12 cellular contexts compared by ENCODE assay signal in the genomic region with DNA sequence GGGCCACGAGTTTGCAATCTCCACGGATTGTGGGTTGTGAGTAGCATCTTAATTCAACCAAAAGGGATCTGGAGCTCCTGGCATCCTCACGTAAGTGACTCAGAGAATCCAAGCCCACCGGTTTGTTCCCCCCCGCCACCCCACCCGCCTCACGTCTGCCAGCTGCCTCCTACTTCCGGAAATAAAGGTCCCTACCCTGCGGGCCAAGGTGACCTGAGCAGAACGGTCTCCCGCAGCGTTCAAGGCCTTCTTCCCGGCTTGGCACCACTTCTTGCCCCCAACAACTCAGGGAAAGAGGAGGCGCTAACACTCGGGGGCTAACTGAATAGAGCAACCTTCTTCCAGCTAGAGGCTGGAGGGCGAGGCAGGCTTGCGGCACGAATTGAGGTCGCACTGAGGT. TPM values are rescaled to one million over a fixed set of nuclear protein-coding genes. Genes with fewer than 3 reads are reported as not detected.
DNase-seq lines count a peak whose midpoint lies in the region; ATAC-seq and TF ChIP-seq lines count a peak whose summit lies in the region.
"Had no signal": no experiment of that assay in that cellular context is flagged by ENCODE, and none has a peak within 500 bp of the region (broad histone marks: within the 10 kb centered on the region; RNA-seq: fewer than 3 reads in every experiment).

No MANE protein-coding gene starts in this region.

- no peak for DNase-seq in AG04449 (ENCODE audit: low read depth, low spot score)
- DNase-seq in CD4-positive, alpha-beta memory T cell = no peak
- DNase-seq in WTC11 (ENCODE audit: low spot score) = no peak
- DNase-seq in immature natural killer cell = peak in 1 of 3 donors; percentile 11
- DNase-seq in colonic mucosa = no peak
- DNase-seq in body of pancreas = no peak
- DNase-seq in stimulated activated CD4-positive, alpha-beta T cell treated with anti-CD3 and anti-CD28 coated beads, Interleukin-1b, Interleukin-23, amount 100 ng/mL, for 48 hours = no peak
- DNase-seq: NCI-H2029 had no signal

- no peaks in the 10 kb centered on the region for H3K9me3 ChIP-seq in CD4-positive, alpha-beta memory T cell (ENCODE audit: control insufficient read depth in 1 of 2, low read length in 2 of 2)
- no peaks in the 10 kb centered on the region for H3K9me3 ChIP-seq in colonic mucosa
- no peaks in the 10 kb centered on the region for H3K9me3 ChIP-seq in body of pancreas

- ATAC-seq in WTC11 (no peak), HG02759 (IDR thresholded peaks at IDR 0.05; ENCODE audit: unreplicated experiment) (no peak), body of pancreas (no peak)

- peak overlapping the region; percentile 42 for H3K4me3 ChIP-seq in AG04449 (ENCODE audit: low read depth, low read length)
- no peak overlapping the region for H3K4me3 ChIP-seq in CD4-positive, alpha-beta memory T cell (ENCODE audit: low read length in 2 of 2)
- H3K4me3 ChIP-seq in colonic mucosa = no peak overlapping the region
- H3K4me3 ChIP-seq in body of pancreas = no peak overlapping the region

- WGBS in body of pancreas, 2 donors = 24 to 39% methylated on average over 17 to 19 of the region's 19 CpGs

- peaks cover 0 to 3% (median 0%) of the 10 kb centered on the region in 8 donors for H3K9me3 Mint-ChIP-seq in CD4-positive, alpha-beta memory T cell
- H3K9me3 Mint-ChIP-seq in WTC11 (no peaks in the 10 kb centered on the region), immature natural killer cell (no peaks in the 10 kb centered on the region)

- CTCF ChIA-PET in AG04449 (lab: Yijun Ruan, JAX) = interaction anchor here (1.0 kb wide), 1 partner anchor 45 kb away, joined by 6 read pairs; no protein-coding TSS in a partner anchor
- CTCF ChIA-PET in CD4-positive, alpha-beta memory T cell (lab: Charles Lee; ENCODE audit: partially characterized antibody) = no interaction called here
- CTCF ChIA-PET in WTC11 (lab: Charles Lee) = interaction anchor here (0.7 to 1.2 kb wide), 3 partner anchors 12 to 259 kb away, joined by 3 to 4 read pairs (median 3); a partner anchor contains a TSS

- H3K4me3 Mint-ChIP-seq in CD4-positive, alpha-beta memory T cell = peak overlapping the region in 7 of 8 donors; percentile 23 to 75 (median 56)
- H3K4me3 Mint-ChIP-seq in WTC11 = peak overlapping the region; percentile 38; the same call in 1 of the 2 replicates
- peak overlapping the region; percentile 47 to 71 (median 60) for H3K4me3 Mint-ChIP-seq in immature natural killer cell

- H3K27ac ChIP-seq in CD4-positive, alpha-beta memory T cell (ENCODE audit: low read depth, low read length) = no peak overlapping the region
- H3K27ac ChIP-seq in colonic mucosa (no peak overlapping the region), body of pancreas (no peak overlapping the region)

- POLR2A ChIA-PET in AG04449 (lab: Yijun Ruan, JAX) = no interaction called here
- POLR2A ChIA-PET in CD4-positive, alpha-beta memory T cell (lab: Charles Lee; ENCODE audit: partially characterized antibody) = no interaction called here
- POLR2A ChIA-PET in WTC11 (lab: Charles Lee) = no interaction called here

- peaks cover 6 to 19% (median 13%) of the 10 kb centered on the region in 4 donors for H3K4me1 Mint-ChIP-seq in CD4-positive, alpha-beta memory T cell
- peaks cover 6% of the 10 kb centered on the region for H3K4me1 Mint-ChIP-seq in WTC11
- H3K4me1 Mint-ChIP-seq in immature natural killer cell = peaks cover 9 to 30% of the 10 kb centered on the region in 2 donors

- TF ChIP-seq POLR2A in body of pancreas (IDR thresholded peaks at IDR 0.05) = no peak

- intact Hi-C loops in CD4-positive, alpha-beta memory T cell (cut with micrococcal nuclease) = no loop called here
- intact Hi-C loops in colonic mucosa (cut with DNase I) (no loop called here), body of pancreas (cut with DNase I) (no loop called here)

- H3K9ac ChIP-seq in colonic mucosa (ENCODE audit: low read depth in 2 of 2, low read length in 2 of 2) = no peak overlapping the region

- peaks cover 34 to 54% of the 10 kb centered on the region in 2 donors for H3K27me3 Mint-ChIP-seq in CD4-positive, alpha-beta memory T cell
- H3K27me3 Mint-ChIP-seq in WTC11 (ENCODE audit: low read depth) = peaks cover 69% of the 10 kb centered on the region
- peaks cover 19 to 27% (median 26%) of the 10 kb centered on the region in 3 donors for H3K27me3 Mint-ChIP-seq in immature natural killer cell (ENCODE audit: low read depth in 3 of 3)

- H3K4me1 ChIP-seq in CD4-positive, alpha-beta memory T cell (ENCODE audit: insufficient read depth, low read length) = peaks cover 23% of the 10 kb centered on the region
- H3K4me1 ChIP-seq in colonic mucosa (no peaks in the 10 kb centered on the region), body of pancreas (peaks cover 20% of the 10 kb centered on the region)

- H3K27ac Mint-ChIP-seq in CD4-positive, alpha-beta memory T cell = no peak overlapping the region
- H3K27ac Mint-ChIP-seq in WTC11 (no peak overlapping the region), immature natural killer cell (no peak overlapping the region)

- no peaks in the 10 kb centered on the region for H3K36me3 Mint-ChIP-seq in CD4-positive, alpha-beta memory T cell
- H3K36me3 Mint-ChIP-seq in WTC11 = no peaks in the 10 kb centered on the region
- H3K36me3 Mint-ChIP-seq in immature natural killer cell = peaks cover 0 to 3% (median 0%) of the 10 kb centered on the region in 3 donors

- H3K27me3 ChIP-seq in CD4-positive, alpha-beta memory T cell (ENCODE audit: insufficient read depth, low read length) = peaks cover 35% of the 10 kb centered on the region
- H3K27me3 ChIP-seq in colonic mucosa (peaks cover 29% of the 10 kb centered on the region), body of pancreas (peaks cover 0 to 23% of the 10 kb centered on the region in 2 donors)

- no peaks in the 10 kb centered on the region for H3K36me3 ChIP-seq in CD4-positive, alpha-beta memory T cell (ENCODE audit: insufficient read depth, low read length)
- H3K36me3 ChIP-seq in colonic mucosa (no peaks in the 10 kb centered on the region), body of pancreas (replicated peaks in 1 of 2; ENCODE audit: insufficient read depth in 1 of 2, low read depth in 2 of 2) (no peaks in the 10 kb centered on the region)

- no peak for TF ChIP-seq CTCF in AG04449 (IDR thresholded peaks at IDR 0.05; ENCODE audit: insufficient read depth, low read length, missing control alignments)
- TF ChIP-seq CTCF in WTC11 (IDR thresholded peaks at IDR 0.05) = no peak
- TF ChIP-seq CTCF in colonic mucosa (IDR thresholded peaks at IDR 0.05) = no peak
- no peak for TF ChIP-seq CTCF in body of pancreas (IDR thresholded peaks at IDR 0.05)

TF ChIP-seq in WTC11, 78 proteins besides CTCF, POLR2A, EP300 and RAD21 (continues in another document):
- no peak for TF ChIP-seq ATF1 (CRISPR knock-in tag; IDR thresholded peaks at IDR 0.05)
- TF ChIP-seq, protein P1, sequence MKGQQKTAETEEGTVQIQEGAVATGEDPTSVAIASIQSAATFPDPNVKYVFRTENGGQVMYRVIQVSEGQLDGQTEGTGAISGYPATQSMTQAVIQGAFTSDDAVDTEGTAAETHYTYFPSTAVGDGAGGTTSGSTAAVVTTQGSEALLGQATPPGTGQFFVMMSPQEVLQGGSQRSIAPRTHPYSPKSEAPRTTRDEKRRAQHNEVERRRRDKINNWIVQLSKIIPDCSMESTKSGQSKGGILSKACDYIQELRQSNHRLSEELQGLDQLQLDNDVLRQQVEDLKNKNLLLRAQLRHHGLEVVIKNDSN (CRISPR knock-in tag; IDR thresholded peaks at IDR 0.05) = no peak
- no peak for TF ChIP-seq SMAD3 (CRISPR knock-in tag; IDR thresholded peaks at IDR 0.05; ENCODE audit: borderline replicate concordance)
- no peak for TF ChIP-seq ZNF263 (CRISPR knock-in tag; IDR thresholded peaks at IDR 0.05; ENCODE audit: low read depth)
- TF ChIP-seq CREM (CRISPR knock-in tag; IDR thresholded peaks at IDR 0.05) = no peak
- TF ChIP-seq, protein P2, sequence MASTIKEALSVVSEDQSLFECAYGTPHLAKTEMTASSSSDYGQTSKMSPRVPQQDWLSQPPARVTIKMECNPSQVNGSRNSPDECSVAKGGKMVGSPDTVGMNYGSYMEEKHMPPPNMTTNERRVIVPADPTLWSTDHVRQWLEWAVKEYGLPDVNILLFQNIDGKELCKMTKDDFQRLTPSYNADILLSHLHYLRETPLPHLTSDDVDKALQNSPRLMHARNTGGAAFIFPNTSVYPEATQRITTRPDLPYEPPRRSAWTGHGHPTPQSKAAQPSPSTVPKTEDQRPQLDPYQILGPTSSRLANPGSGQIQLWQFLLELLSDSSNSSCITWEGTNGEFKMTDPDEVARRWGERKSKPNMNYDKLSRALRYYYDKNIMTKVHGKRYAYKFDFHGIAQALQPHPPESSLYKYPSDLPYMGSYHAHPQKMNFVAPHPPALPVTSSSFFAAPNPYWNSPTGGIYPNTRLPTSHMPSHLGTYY (CRISPR knock-in tag; IDR thresholded peaks at IDR 0.05) = no peak
- TF ChIP-seq, protein P3, sequence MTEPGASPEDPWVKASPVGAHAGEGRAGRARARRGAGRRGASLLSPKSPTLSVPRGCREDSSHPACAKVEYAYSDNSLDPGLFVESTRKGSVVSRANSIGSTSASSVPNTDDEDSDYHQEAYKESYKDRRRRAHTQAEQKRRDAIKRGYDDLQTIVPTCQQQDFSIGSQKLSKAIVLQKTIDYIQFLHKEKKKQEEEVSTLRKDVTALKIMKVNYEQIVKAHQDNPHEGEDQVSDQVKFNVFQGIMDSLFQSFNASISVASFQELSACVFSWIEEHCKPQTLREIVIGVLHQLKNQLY (CRISPR knock-in tag; IDR thresholded peaks at IDR 0.05) = no peak
- no peak for TF ChIP-seq NFYB (CRISPR knock-in tag; conservative IDR thresholded peaks at IDR 0.05; ENCODE audit: low read depth)

RNA-seq across cellular contexts. Expression of a gene that starts 8.8 kb away (rescaled TPM):
- total RNA-seq in CD4-positive, alpha-beta memory T cell = under 1 TPM; 0.41 to 0.44 TPM
- under 1 TPM in 1 of 2 donors, not detected in 1; 0.37 TPM for polyA plus RNA-seq in CD4-positive, alpha-beta memory T cell
- total RNA-seq in WTC11 (2021) = 5.4 to 8.5 TPM (median 5.8 TPM) in 3 replicates
- under 1 TPM; 0.34 to 0.63 (median 0.46) TPM for polyA plus RNA-seq in immature natural killer cell
- total RNA-seq in colonic mucosa = 1 to 10 TPM; 2.1 to 3.1 TPM
- 1 to 10 TPM in 1 of 2 donors, under 1 TPM in 1; 0.26 to 1.3 TPM for total RNA-seq in body of pancreas

RNA-seq across cellular contexts. Expression of a gene that starts 11.6 kb away (rescaled TPM):
- total RNA-seq in CD4-positive, alpha-beta memory T cell = not detected
- not detected for polyA plus RNA-seq in CD4-positive, alpha-beta memory T cell
- total RNA-seq in WTC11 (2021) = 6.8 to 13.4 TPM (median 9.6 TPM) in 3 replicates
- under 1 TPM in 1 of 3 donors, not detected in 2; 0.26 TPM for polyA plus RNA-seq in immature natural killer cell
- total RNA-seq in colonic mucosa = not detected
- total RNA-seq in body of pancreas = not detected
- total RNA-seq: fibroblast of villous mesenchyme had no signal

RNA-seq across cellular contexts. Expression of a gene that starts 11.7 kb away (rescaled TPM):
- not detected for total RNA-seq in CD4-positive, alpha-beta memory T cell
- not detected for polyA plus RNA-seq in CD4-positive, alpha-beta memory T cell
- total RNA-seq in WTC11 (2021) (0.74 to 1.3 TPM (median 1.1 TPM) in 3 replicates), colonic mucosa (not detected), body of pancreas (10 to 100 TPM in 1 of 2 donors, under 1 TPM in 1; 0.26 to 11.5 TPM)
- not detected for polyA plus RNA-seq in immature natural killer cell
- total RNA-seq: dermis blood vessel endothelial cell, fibroblast of villous mesenchyme had no signal
- polyA plus RNA-seq: keratinocyte had no signal

RNA-seq across cellular contexts. Expression of a gene that starts 28.5 kb away (rescaled TPM):
- total RNA-seq in CD4-positive, alpha-beta memory T cell = 10 to 100 TPM; 27.4 to 30.7 TPM
- 10 to 100 TPM; 16.0 to 26.7 TPM for polyA plus RNA-seq in CD4-positive, alpha-beta memory T cell
- total RNA-seq in WTC11 (2021) (45.7 to 47.8 TPM (median 46.1 TPM) in 3 replicates), colonic mucosa (10 to 100 TPM; 30.5 to 36.1 TPM), body of pancreas (10 to 100 TPM; 24.1 to 37.6 TPM)
- 10 to 100 TPM; 45.2 to 53.0 (median 49.4) TPM for polyA plus RNA-seq in immature natural killer cell
